26 cellular contexts compared by ENCODE assay signal in genomic region chr4:7704625-7705024, GRCh38.
"Had no signal": no experiment of that assay in that cellular context is flagged by ENCODE, and none has a peak within 500 bp of the region (broad histone marks: within the 10 kb centered on the region; RNA-seq: fewer than 3 reads in every experiment).

No MANE protein-coding gene starts in this region.

- H3K4me1 Mint-ChIP-seq: nephron; stimulated activated naive B cell treated with anti-CD40 and anti-IgM and Interleukin-4, amounts not matched to agents 10 μg/mL and 1 μg/mL and 100 μg/mL, for 72 hours had no signal

- H3K4me3 Mint-ChIP-seq: naive thymus-derived CD4-positive, alpha-beta T cell; natural killer cell; nephron; stimulated activated effector memory CD8-positive, alpha-beta T cell treated with anti-CD3 and anti-CD28 coated beads, Interleukin-12 subunit alpha, Interleukin-12 subunit beta, amount 100 ng/mL, for 72 hours; stimulated activated naive B cell treated with anti-CD40 and anti-IgM and Interleukin-4, amounts not matched to agents 10 μg/mL and 1 μg/mL and 100 μg/mL, for 72 hours; stimulated activated naive CD8-positive, alpha-beta T cell treated with anti-CD3 and anti-CD28 coated beads, Interleukin-15, Interleukin-2, amounts not matched to agents 100 ng/mL and 50 ng/mL, for 24 hours had no signal

- H3K36me3 Mint-ChIP-seq: naive thymus-derived CD4-positive, alpha-beta T cell; natural killer cell; stimulated activated effector memory CD8-positive, alpha-beta T cell treated with anti-CD3 and anti-CD28 coated beads, Interleukin-12 subunit alpha, Interleukin-12 subunit beta, amount 100 ng/mL, for 72 hours; stimulated activated naive B cell treated with anti-CD40 and anti-IgM and Interleukin-4, amounts not matched to agents 10 μg/mL and 1 μg/mL and 100 μg/mL, for 72 hours had no signal

- H3K4me3 ChIP-seq: ovary, psoas muscle, right lobe of liver, sigmoid colon, stomach, thoracic aorta, thyroid gland, tibial nerve, upper lobe of right lung, uterus had no signal

- H3K27me3 ChIP-seq: ovary, right lobe of liver, thyroid gland, tibial nerve, uterus had no signal

- H3K27ac ChIP-seq: ovary, parathyroid adenoma, psoas muscle, right lobe of liver, sigmoid colon, stomach, thoracic aorta, thyroid gland, upper lobe of right lung, uterus had no signal

- H3K79me2 ChIP-seq: parathyroid adenoma had no signal

- H3K27ac Mint-ChIP-seq: natural killer cell; nephron; progenitor cell of endocrine pancreas; stimulated activated effector memory CD8-positive, alpha-beta T cell treated with anti-CD3 and anti-CD28 coated beads, Interleukin-12 subunit alpha, Interleukin-12 subunit beta, amount 100 ng/mL, for 72 hours; stimulated activated naive B cell treated with anti-CD40 and anti-IgM and Interleukin-4, amounts not matched to agents 10 μg/mL and 1 μg/mL and 100 μg/mL, for 72 hours; stimulated activated naive CD8-positive, alpha-beta T cell treated with anti-CD3 and anti-CD28 coated beads, Interleukin-15, Interleukin-2, amounts not matched to agents 100 ng/mL and 50 ng/mL, for 24 hours had no signal

- H3K9ac ChIP-seq: parathyroid adenoma had no signal

- DNase-seq: naive thymus-derived CD4-positive, alpha-beta T cell; natural killer cell; occipital lobe; right lobe of liver; sigmoid colon; small intestine; stimulated activated CD4-positive, alpha-beta T cell treated with anti-CD3 and anti-CD28 coated beads, Interleukin-15, amount 100 ng/mL, for 24 hours; stimulated activated CD4-positive, alpha-beta T cell treated with anti-CD3 and anti-CD28 coated beads, Interleukin-2, amount 100 ng/mL, for 24 hours; stimulated activated CD4-positive, alpha-beta T cell treated with anti-CD3 and anti-CD28 coated beads, Interleukin-2, amount 100 ng/mL, for 48 hours; stimulated activated CD4-positive, alpha-beta T cell treated with anti-CD3 and anti-CD28 coated beads, Interleukin-4, amount 100 ng/mL, for 24 hours; stimulated activated naive B cell treated with anti-CD40 and anti-IgM and Interleukin-4, amounts not matched to agents 10 μg/mL and 1 μg/mL and 100 μg/mL, for 72 hours; stimulated activated naive CD4-positive, alpha-beta T cell treated with Interleukin-2 at 50 U/mL for 16 hours; stomach; trophoblast cell; upper lobe of right lung had no signal

- H3K36me3 ChIP-seq: ovary, right lobe of liver, sigmoid colon, stomach, thoracic aorta, thyroid gland, upper lobe of right lung, uterus had no signal

- H3K4me1 ChIP-seq: parathyroid adenoma, psoas muscle, right lobe of liver, sigmoid colon, stomach, upper lobe of right lung, uterus had no signal

- H2AFZ ChIP-seq: parathyroid adenoma had no signal

- H3K9me3 Mint-ChIP-seq: natural killer cell; nephron; stimulated activated effector memory CD8-positive, alpha-beta T cell treated with anti-CD3 and anti-CD28 coated beads, Interleukin-12 subunit alpha, Interleukin-12 subunit beta, amount 100 ng/mL, for 72 hours; stimulated activated naive B cell treated with anti-CD40 and anti-IgM and Interleukin-4, amounts not matched to agents 10 μg/mL and 1 μg/mL and 100 μg/mL, for 72 hours; stimulated activated naive CD8-positive, alpha-beta T cell treated with anti-CD3 and anti-CD28 coated beads, Interleukin-15, Interleukin-2, amounts not matched to agents 100 ng/mL and 50 ng/mL, for 24 hours had no signal

- H3K27me3 Mint-ChIP-seq: stimulated activated naive CD8-positive, alpha-beta T cell treated with anti-CD3 and anti-CD28 coated beads, Interleukin-15, Interleukin-2, amounts not matched to agents 100 ng/mL and 50 ng/mL, for 24 hours had no signal

- H3K9me3 ChIP-seq: ovary, psoas muscle, right lobe of liver, sigmoid colon, stomach, thoracic aorta, thyroid gland, tibial nerve, upper lobe of right lung, uterus had no signal

- ATAC-seq: naive thymus-derived CD4-positive, alpha-beta T cell; natural killer cell; right lobe of liver; stimulated activated effector memory CD8-positive, alpha-beta T cell treated with anti-CD3 and anti-CD28 coated beads, Interleukin-12 subunit alpha, Interleukin-12 subunit beta, amount 100 ng/mL, for 72 hours; stimulated activated naive B cell treated with anti-CD40 and anti-IgM and Interleukin-4, amounts not matched to agents 10 μg/mL and 1 μg/mL and 100 μg/mL, for 72 hours had no signal
